In genomic region chr11:122743949-122744876, GRCh38 we compare ENCODE assay signal across 8 cellular contexts.
DNase-seq lines count a peak whose midpoint lies in the region; ATAC-seq and TF ChIP-seq lines count a peak whose summit lies in the region.
"Had no signal": no experiment of that assay in that cellular context is flagged by ENCODE, and none has a peak within 500 bp of the region (broad histone marks: within the 10 kb centered on the region; RNA-seq: fewer than 3 reads in every experiment).

No MANE protein-coding gene starts in this region.

- ATAC-seq in GM21447 (IDR thresholded peaks at IDR 0.05; ENCODE audit: unreplicated experiment) (peak; percentile 60), mucosa of descending colon (peak; percentile 79)

- H3K4me2 ChIP-seq in MM.1S (ENCODE audit: low read depth, low read length), result peak overlapping the region; percentile 50

- peak overlapping the region; percentile 46 for H3K9ac ChIP-seq in MM.1S (ENCODE audit: low read length)

- intact Hi-C loops in mucosa of descending colon (cut with DNase I, micrococcal nuclease), result no loop called here
- intact Hi-C loops in transverse colon (cut with DNase I; ENCODE audit: low total_unique reads), result no loop called here

- 67 to 100% methylated on average over 3 to 11 of the region's 12 CpGs for WGBS in transverse colon (ENCODE audit: low coverage in 1 of 2), 2 donors

- TF ChIP-seq POLR2A in transverse colon (IDR thresholded peaks at IDR 0.05) (peak; percentile 45), erythroblast (IDR thresholded peaks at IDR 0.05; ENCODE audit: low read length) (no peak)

- H3K4me1 ChIP-seq in MM.1S (ENCODE audit: low read length) (peaks cover 57% of the 10 kb centered on the region), mucosa of descending colon (ENCODE audit: low read depth) (no peaks in the 10 kb centered on the region), transverse colon (peaks cover 0 to 17% (median 0%) of the 10 kb centered on the region in 4 donors)

- H3K27ac ChIP-seq in MM.1S (ENCODE audit: low read length) (peak overlapping the region; percentile 97), transverse colon (peak overlapping the region; percentile 45 to 60 (median 54))
- H3K27ac ChIP-seq: SK-N-MC had no signal

- H2AFZ ChIP-seq in MM.1S (ENCODE audit: low read length), result peak overlapping the region; percentile 20

- H3K79me2 ChIP-seq in MM.1S (ENCODE audit: low read length), result peaks cover 4% of the 10 kb centered on the region; the same call in 1 of the 2 replicates

- DNase-seq in MM.1S (peak; percentile 80), mucosa of descending colon (peak; percentile 42 to 73 (median 62)), transverse colon (peak; percentile 61), NCI-H2081 (lab: John Stamatoyannopoulos, UW) (no peak), erythroblast (lab: John Stamatoyannopoulos, UW) (no peak)
- peak; percentile 75 for DNase-seq in activated CD8-positive, alpha-beta memory T cell treated with anti-CD3 and anti-CD28 coated beads, Interleukin-2, amount 50 U/mL, for 4 hours

- H3K4me3 ChIP-seq in MM.1S (ENCODE audit: low read length) (peak overlapping the region; percentile 7; the same call in 1 of the 2 replicates), mucosa of descending colon (no peak overlapping the region), transverse colon (no peak overlapping the region)
- H3K4me3 ChIP-seq: SK-N-MC had no signal

- no peaks in the 10 kb centered on the region for H4K20me1 ChIP-seq in MM.1S (ENCODE audit: insufficient read depth, low read length)

- H3K9me3 ChIP-seq in MM.1S (replicated peaks; ENCODE audit: insufficient read depth, low read length), result no peaks in the 10 kb centered on the region
- H3K9me3 ChIP-seq in mucosa of descending colon, result no peaks in the 10 kb centered on the region
- no peaks in the 10 kb centered on the region for H3K9me3 ChIP-seq in transverse colon

- TF ChIP-seq EP300 in transverse colon (IDR thresholded peaks at IDR 0.05; ENCODE audit: low read depth), result no peak

- no peaks in the 10 kb centered on the region for H3K9me2 ChIP-seq in MM.1S (replicated peaks; ENCODE audit: insufficient read depth, low read length)

- in situ Hi-C loops in transverse colon (cut with MboI; ENCODE audit: low pct_ligation_motif_present in 1 of 4, low pct_unique_long_range_greater_than_20kb in 1 of 4, low sequenced_read_pairs in 3 of 4), result no loop called here

- H3K27me3 ChIP-seq in MM.1S (replicated peaks; ENCODE audit: insufficient read depth, low read length) (no peaks in the 10 kb centered on the region), transverse colon (no peaks in the 10 kb centered on the region)

- H3K36me3 ChIP-seq in MM.1S (replicated peaks; ENCODE audit: insufficient read depth, low read length) (no peaks in the 10 kb centered on the region), mucosa of descending colon (ENCODE audit: low read depth) (no peaks in the 10 kb centered on the region), transverse colon (no peaks in the 10 kb centered on the region)

- peaks cover 37% of the 10 kb centered on the region for H3F3A ChIP-seq in MM.1S (ENCODE audit: insufficient read depth, low read length)

- TF ChIP-seq CTCF in MM.1S (IDR thresholded peaks at IDR 0.05; ENCODE audit: low read length) (no peak), mucosa of descending colon (IDR thresholded peaks at IDR 0.05) (no peak), transverse colon (IDR thresholded peaks at IDR 0.05) (no peak)

Comparison
In these comparisons a context has a peak if more than half of its experiments do, and no peak if none do; other contexts are left out.
1. DNase-seq: peak in MM.1S (single experiment), activated CD8-positive, alpha-beta memory T cell treated with anti-CD3 and anti-CD28 coated beads, Interleukin-2, amount 50 U/mL, for 4 hours (single experiment), mucosa of descending colon (3 of 3) and transverse colon (single experiment); none in NCI-H2081 (0 of 2) and erythroblast (0 of 2).